In the genomic region with DNA sequence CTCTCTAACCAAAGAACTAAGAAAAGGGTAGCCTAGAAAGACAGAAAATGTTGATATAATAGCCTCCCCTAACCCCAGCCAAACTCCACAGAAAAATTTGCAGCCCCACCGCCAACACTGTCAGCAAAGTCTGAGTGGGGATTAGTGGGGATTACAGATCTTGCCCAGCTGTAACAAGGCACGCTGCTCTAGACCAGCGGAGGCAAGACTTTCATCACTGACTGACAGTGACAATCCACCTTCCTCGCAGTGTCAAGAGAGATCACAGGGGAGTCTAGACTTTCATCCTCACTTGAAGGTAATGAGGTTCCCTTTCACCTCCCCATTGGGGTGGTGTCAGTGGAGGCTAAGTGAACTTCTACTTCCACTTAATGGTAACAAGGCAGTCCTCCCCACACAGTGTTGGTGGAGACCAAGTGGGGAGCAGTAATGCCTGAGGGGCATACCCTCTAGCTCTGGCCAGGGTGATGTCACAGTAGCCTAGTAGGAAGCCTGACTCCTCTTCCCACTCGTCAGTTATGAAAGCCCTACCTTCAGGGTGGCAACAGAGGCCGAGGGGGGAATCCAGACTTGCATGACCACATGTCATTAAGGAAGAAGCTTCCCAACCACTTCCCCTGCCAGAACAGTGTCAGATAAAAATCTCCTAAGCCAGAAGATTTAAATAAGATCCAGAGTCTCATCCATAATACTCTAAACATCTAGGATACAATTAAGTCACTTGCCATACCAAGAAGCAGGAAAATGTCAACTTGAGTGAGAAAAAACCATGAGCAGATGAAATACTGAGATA, we compare ENCODE assay signal across 1 cellular context.
TF ChIP-seq lines count a peak whose summit lies in the region.

No MANE protein-coding gene starts in this region.

TF ChIP-seq in H1, 55 proteins besides CTCF, POLR2A, EP300 and RAD21:
- TF ChIP-seq PHF8 (conservative IDR thresholded peaks at IDR 0.05; ENCODE audit: low read depth, low read length) (no peak), HDAC2 (IDR thresholded peaks at IDR 0.05; ENCODE audit: borderline replicate concordance in 1 of 2, low read depth in 2 of 2, low read length in 2 of 2) (no peak), TBP (IDR thresholded peaks at IDR 0.05; ENCODE audit: low read depth, low read length) (no peak), SAP30 (IDR thresholded peaks at IDR 0.05; ENCODE audit: insufficient read depth, insufficient replicate concordance, low read length) (no peak), BACH1 (IDR thresholded peaks at IDR 0.05; ENCODE audit: low read length) (no peak)
